ENCODE assay signal across 2 cellular contexts in the genomic region with DNA sequence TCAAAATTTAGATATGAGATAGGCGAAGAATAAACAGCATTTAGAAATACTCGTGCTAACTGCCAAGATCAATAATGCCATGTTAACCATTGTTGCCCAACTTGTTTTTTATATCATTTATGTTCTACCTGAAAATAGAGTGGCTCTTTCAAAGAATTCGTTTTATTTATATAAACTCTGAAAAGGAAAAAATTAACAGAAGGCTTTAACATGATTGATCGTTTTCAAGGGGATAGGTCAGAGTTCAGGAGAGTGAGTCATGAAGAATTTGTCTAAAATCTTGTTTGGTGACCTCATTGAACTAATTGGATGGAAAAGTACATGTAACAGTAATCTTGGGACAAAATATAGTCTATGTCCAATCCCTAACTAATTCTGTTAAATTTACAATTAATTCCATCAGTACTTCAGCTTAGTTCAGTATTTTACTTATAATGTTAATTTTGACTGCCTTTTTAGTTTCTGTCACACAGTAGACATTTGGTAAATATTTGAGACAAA.
TF ChIP-seq lines count a peak whose summit lies in the region.

No MANE protein-coding gene starts in this region.

TF ChIP-seq in SK-N-SH treated with all-trans-retinoic acid at 6 μM for 48 hours, 23 proteins besides CTCF, POLR2A, EP300 and RAD21 (continued from another document):
- TF ChIP-seq TSHZ2 (CRISPR knock-in tag; IDR thresholded peaks at IDR 0.05), result no peak
TF ChIP-seq in SK-N-SH treated with all-trans-retinoic acid at 6 μM for 48 hours: peak in this region for 0.

TF ChIP-seq in liver, 16 proteins besides CTCF, POLR2A, EP300 and RAD21 (continued from another document):
- TF ChIP-seq GABPA (IDR thresholded peaks at IDR 0.05 in 1 of 2, conservative IDR thresholded peaks at IDR 0.05 in 1 of 2) (no peak), RXRA (IDR thresholded peaks at IDR 0.05) (peak; percentile 86 to 90), YY1 (IDR thresholded peaks at IDR 0.05) (peak; percentile 59), HNF4A (conservative IDR thresholded peaks at IDR 0.05) (peak; percentile 66 to 79), EGR1 (IDR thresholded peaks at IDR 0.05; ENCODE audit: low read depth in 2 of 2) (peak in 1 of 2 donors; percentile 19), SP1 (IDR thresholded peaks at IDR 0.05) (peak; percentile 71), HNF4G (IDR thresholded peaks at IDR 0.05) (no peak)
- TF ChIP-seq, protein P1, sequence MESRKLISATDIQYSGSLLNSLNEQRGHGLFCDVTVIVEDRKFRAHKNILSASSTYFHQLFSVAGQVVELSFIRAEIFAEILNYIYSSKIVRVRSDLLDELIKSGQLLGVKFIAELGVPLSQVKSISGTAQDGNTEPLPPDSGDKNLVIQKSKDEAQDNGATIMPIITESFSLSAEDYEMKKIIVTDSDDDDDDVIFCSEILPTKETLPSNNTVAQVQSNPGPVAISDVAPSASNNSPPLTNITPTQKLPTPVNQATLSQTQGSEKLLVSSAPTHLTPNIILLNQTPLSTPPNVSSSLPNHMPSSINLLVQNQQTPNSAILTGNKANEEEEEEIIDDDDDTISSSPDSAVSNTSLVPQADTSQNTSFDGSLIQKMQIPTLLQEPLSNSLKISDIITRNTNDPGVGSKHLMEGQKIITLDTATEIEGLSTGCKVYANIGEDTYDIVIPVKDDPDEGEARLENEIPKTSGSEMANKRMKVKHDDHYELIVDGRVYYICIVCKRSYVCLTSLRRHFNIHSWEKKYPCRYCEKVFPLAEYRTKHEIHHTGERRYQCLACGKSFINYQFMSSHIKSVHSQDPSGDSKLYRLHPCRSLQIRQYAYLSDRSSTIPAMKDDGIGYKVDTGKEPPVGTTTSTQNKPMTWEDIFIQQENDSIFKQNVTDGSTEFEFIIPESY (IDR thresholded peaks at IDR 0.05), result peak; percentile 67
- TF ChIP-seq, protein P2, sequence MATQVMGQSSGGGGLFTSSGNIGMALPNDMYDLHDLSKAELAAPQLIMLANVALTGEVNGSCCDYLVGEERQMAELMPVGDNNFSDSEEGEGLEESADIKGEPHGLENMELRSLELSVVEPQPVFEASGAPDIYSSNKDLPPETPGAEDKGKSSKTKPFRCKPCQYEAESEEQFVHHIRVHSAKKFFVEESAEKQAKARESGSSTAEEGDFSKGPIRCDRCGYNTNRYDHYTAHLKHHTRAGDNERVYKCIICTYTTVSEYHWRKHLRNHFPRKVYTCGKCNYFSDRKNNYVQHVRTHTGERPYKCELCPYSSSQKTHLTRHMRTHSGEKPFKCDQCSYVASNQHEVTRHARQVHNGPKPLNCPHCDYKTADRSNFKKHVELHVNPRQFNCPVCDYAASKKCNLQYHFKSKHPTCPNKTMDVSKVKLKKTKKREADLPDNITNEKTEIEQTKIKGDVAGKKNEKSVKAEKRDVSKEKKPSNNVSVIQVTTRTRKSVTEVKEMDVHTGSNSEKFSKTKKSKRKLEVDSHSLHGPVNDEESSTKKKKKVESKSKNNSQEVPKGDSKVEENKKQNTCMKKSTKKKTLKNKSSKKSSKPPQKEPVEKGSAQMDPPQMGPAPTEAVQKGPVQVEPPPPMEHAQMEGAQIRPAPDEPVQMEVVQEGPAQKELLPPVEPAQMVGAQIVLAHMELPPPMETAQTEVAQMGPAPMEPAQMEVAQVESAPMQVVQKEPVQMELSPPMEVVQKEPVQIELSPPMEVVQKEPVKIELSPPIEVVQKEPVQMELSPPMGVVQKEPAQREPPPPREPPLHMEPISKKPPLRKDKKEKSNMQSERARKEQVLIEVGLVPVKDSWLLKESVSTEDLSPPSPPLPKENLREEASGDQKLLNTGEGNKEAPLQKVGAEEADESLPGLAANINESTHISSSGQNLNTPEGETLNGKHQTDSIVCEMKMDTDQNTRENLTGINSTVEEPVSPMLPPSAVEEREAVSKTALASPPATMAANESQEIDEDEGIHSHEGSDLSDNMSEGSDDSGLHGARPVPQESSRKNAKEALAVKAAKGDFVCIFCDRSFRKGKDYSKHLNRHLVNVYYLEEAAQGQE (IDR thresholded peaks at IDR 0.05), result peak; percentile 75
